ENCODE assay signal across 8 cellular contexts in the genomic region with DNA sequence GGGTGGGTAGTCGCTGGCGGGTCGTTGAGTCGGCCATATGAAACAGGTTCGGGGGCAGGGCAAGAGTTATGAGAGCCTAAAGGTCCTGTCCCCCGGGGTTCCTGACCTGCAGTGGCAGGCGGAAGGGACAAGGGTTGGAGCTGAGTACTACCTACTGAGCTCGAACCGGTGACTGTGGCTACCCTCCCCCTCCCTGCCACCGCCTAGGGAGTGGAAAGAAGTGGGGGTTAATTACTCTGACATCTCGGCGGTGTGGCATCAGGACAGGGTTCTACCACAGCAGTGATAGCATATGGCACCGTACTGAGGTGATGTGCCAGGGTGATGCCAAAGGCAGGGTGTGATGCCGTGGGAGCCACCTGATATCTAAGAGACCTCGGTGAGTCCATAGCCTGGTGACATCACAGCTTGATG. TPM values are rescaled to one million over a fixed set of nuclear protein-coding genes. Genes with fewer than 3 reads are reported as not detected.
DNase-seq lines count a peak whose midpoint lies in the region; ATAC-seq and TF ChIP-seq lines count a peak whose summit lies in the region.

No MANE protein-coding gene starts in this region.

- no peak overlapping the region for H3K4me3 Mint-ChIP-seq in activated CD8-positive, alpha-beta memory T cell treated with anti-CD3 and anti-CD28 coated beads, Interleukin-2, amount 10 ng/mL, durations not matched to agents 7 days and 5 days

- H3K27me3 Mint-ChIP-seq in activated CD8-positive, alpha-beta memory T cell treated with anti-CD3 and anti-CD28 coated beads, Interleukin-2, amount 10 ng/mL, durations not matched to agents 7 days and 5 days, result no peaks in the 10 kb centered on the region

- peak; percentile 32 for ATAC-seq in activated CD8-positive, alpha-beta memory T cell treated with anti-CD3 and anti-CD28 coated beads, Interleukin-2, amount 10 ng/mL, durations not matched to agents 7 days and 5 days

- CTCF ChIA-PET in activated CD8-positive, alpha-beta memory T cell treated with anti-CD3 and anti-CD28 coated beads, Interleukin-2, amount 10 ng/mL, durations not matched to agents 7 days and 5 days (lab: Charles Lee), result interaction anchor here (1.0 to 1.3 kb wide), 2 partner anchors 47 to 71 kb away, joined by 4 read pairs; no protein-coding TSS in a partner anchor

- H3K9me3 ChIP-seq in mucosa of stomach (ENCODE audit: control insufficient read depth, low read length), result no peaks in the 10 kb centered on the region

- no peak overlapping the region for H3K27ac Mint-ChIP-seq in activated CD8-positive, alpha-beta memory T cell treated with anti-CD3 and anti-CD28 coated beads, Interleukin-2, amount 10 ng/mL, durations not matched to agents 7 days and 5 days

- H3K4me3 ChIP-seq in H7 (ENCODE audit: insufficient read depth, low read depth, low read length), result peak overlapping the region; percentile 80
- H3K4me3 ChIP-seq in coronary artery, result peak overlapping the region; percentile 75
- peak overlapping the region; percentile 92 for H3K4me3 ChIP-seq in mucosa of stomach (ENCODE audit: low read length)

- H3K27ac ChIP-seq in coronary artery, result peak overlapping the region in 1 of 2 donors; percentile 73

- DNase-seq in activated CD8-positive, alpha-beta memory T cell treated with anti-CD3 and anti-CD28 coated beads, Interleukin-2, amount 10 ng/mL, durations not matched to agents 7 days and 5 days, result no peak
- no peak for DNase-seq in activated CD8-positive, alpha-beta memory T cell treated with anti-CD3 and anti-CD28 coated beads, Interleukin-2, amount 50 U/mL, for 4 hours
- DNase-seq in H7 (no peak), M059J (ENCODE audit: low read depth) (peak; percentile 34), coronary artery (ENCODE audit: low spot score) (no peak), GOT3 (lab: John Stamatoyannopoulos, UW) (no peak), NCI-H1048 (lab: John Stamatoyannopoulos, UW) (no peak)

- peaks cover 4% of the 10 kb centered on the region for H3K36me3 Mint-ChIP-seq in activated CD8-positive, alpha-beta memory T cell treated with anti-CD3 and anti-CD28 coated beads, Interleukin-2, amount 10 ng/mL, durations not matched to agents 7 days and 5 days

- peaks cover 18% of the 10 kb centered on the region for H3K4me1 Mint-ChIP-seq in activated CD8-positive, alpha-beta memory T cell treated with anti-CD3 and anti-CD28 coated beads, Interleukin-2, amount 10 ng/mL, durations not matched to agents 7 days and 5 days

- no peak for TF ChIP-seq CTCF in coronary artery (IDR thresholded peaks at IDR 0.05)

- peak overlapping the region; percentile 69 for H3K9ac ChIP-seq in mucosa of stomach (ENCODE audit: low read length)

- H3K36me3 ChIP-seq in H7 (replicated peaks; ENCODE audit: control insufficient read depth, insufficient read depth, low read length) (peaks cover 8% of the 10 kb centered on the region), mucosa of stomach (ENCODE audit: control insufficient read depth, insufficient read depth, low read length) (no peaks in the 10 kb centered on the region)

- no peaks in the 10 kb centered on the region for H3K4me1 ChIP-seq in mucosa of stomach (ENCODE audit: control insufficient read depth, insufficient read depth, low read length)

- H3K9me3 Mint-ChIP-seq in activated CD8-positive, alpha-beta memory T cell treated with anti-CD3 and anti-CD28 coated beads, Interleukin-2, amount 10 ng/mL, durations not matched to agents 7 days and 5 days (ENCODE audit: low read depth), result no peaks in the 10 kb centered on the region

- no peaks in the 10 kb centered on the region for H3K27me3 ChIP-seq in H7 (ENCODE audit: control insufficient read depth, insufficient read depth, low read length)
- H3K27me3 ChIP-seq in mucosa of stomach (ENCODE audit: control insufficient read depth, insufficient read depth, low read length), result no peaks in the 10 kb centered on the region

RNA-seq across cellular contexts. Expression of a gene that starts 0.3 kb away (rescaled TPM):
- total RNA-seq in activated CD8-positive, alpha-beta memory T cell treated with anti-CD3 and anti-CD28 coated beads, Interleukin-2, amount 10 ng/mL, durations not matched to agents 7 days and 5 days, result 10 to 100 TPM in 1 of 2 experiments, 1 to 10 TPM in 1; 9.9 to 13.0 TPM
- total RNA-seq in H7 (2014; rRNA removed; shearing (Covaris generic)), result 7.0 and 8.4 TPM in 2 replicates
- 21.9 and 31.2 TPM in 2 replicates for total RNA-seq in M059J (2014; rRNA removed; shearing (Covaris generic))

RNA-seq across cellular contexts. Expression of a gene that starts 0.5 kb away (rescaled TPM):
- total RNA-seq in activated CD8-positive, alpha-beta memory T cell treated with anti-CD3 and anti-CD28 coated beads, Interleukin-2, amount 10 ng/mL, durations not matched to agents 7 days and 5 days, result 10 to 100 TPM; 29.9 to 31.1 TPM
- 99.0 and 110 TPM in 2 replicates for total RNA-seq in H7 (2014; rRNA removed; shearing (Covaris generic))
- 148 and 193 TPM in 2 replicates for total RNA-seq in M059J (2014; rRNA removed; shearing (Covaris generic))

RNA-seq across cellular contexts. Expression of a gene that starts 47.0 kb away (rescaled TPM):
- total RNA-seq in activated CD8-positive, alpha-beta memory T cell treated with anti-CD3 and anti-CD28 coated beads, Interleukin-2, amount 10 ng/mL, durations not matched to agents 7 days and 5 days, result under 1 TPM in 1 of 2 experiments, not detected in 1; 0.64 TPM
- 3.0 and 4.1 TPM in 2 replicates for total RNA-seq in H7 (2014; rRNA removed; shearing (Covaris generic))
- 0.15 TPM in 1 of 2 replicates, not detected in the other for total RNA-seq in M059J (2014; rRNA removed; shearing (Covaris generic))
